ENCODE assay signal across 12 cellular contexts in genomic region chr10:6567203-6567703, GRCh38. TPM values are rescaled to one million over a fixed set of nuclear protein-coding genes. Genes with fewer than 3 reads are reported as not detected.
"Had no signal": no experiment of that assay in that cellular context is flagged by ENCODE, and none has a peak within 500 bp of the region (broad histone marks: within the 10 kb centered on the region; RNA-seq: fewer than 3 reads in every experiment).

No MANE protein-coding gene starts in this region.

- H3K27me3 Mint-ChIP-seq: activated naive CD8-positive, alpha-beta T cell treated with anti-CD3 and anti-CD28 coated beads, Interleukin-2, amount 10 ng/mL, durations not matched to agents 7 days and 5 days had no signal

- H3K27ac Mint-ChIP-seq: activated naive CD8-positive, alpha-beta T cell treated with anti-CD3 and anti-CD28 coated beads, Interleukin-2, amount 10 ng/mL, durations not matched to agents 7 days and 5 days; neural progenitor cell had no signal

- H3K4me3 ChIP-seq: ascending aorta, neural progenitor cell, pancreas, skin epidermis, transverse colon had no signal

- H3K9me3 ChIP-seq: ascending aorta, pancreas, transverse colon had no signal

- H3K36me3 ChIP-seq: ascending aorta, neural progenitor cell, pancreas, transverse colon had no signal

- DNase-seq: activated naive CD8-positive, alpha-beta T cell treated with anti-CD3 and anti-CD28 coated beads, Interleukin-2, amount 10 ng/mL, durations not matched to agents 7 days and 5 days; activated T-cell treated with anti-CD3 and anti-CD28 coated beads, Interleukin-2, amount 50 U/mL, for 4 hours; left ventricle myocardium superior; mesendoderm; pancreas; SIG-M5; T1000; transverse colon had no signal

- H3K27ac ChIP-seq: ascending aorta, neural progenitor cell, pancreas, skin epidermis, transverse colon, VCaP had no signal

- H3K4me1 ChIP-seq: ascending aorta, pancreas, transverse colon had no signal

- ATAC-seq: activated T-cell treated with anti-CD3 and anti-CD28 coated beads, Interleukin-2, amount 50 U/mL, for 4 hours; left ventricle myocardium superior; pancreas had no signal

- H3K9me3 Mint-ChIP-seq: activated naive CD8-positive, alpha-beta T cell treated with anti-CD3 and anti-CD28 coated beads, Interleukin-2, amount 10 ng/mL, durations not matched to agents 7 days and 5 days; activated T-cell treated with anti-CD3 and anti-CD28 coated beads, Interleukin-2, amount 50 U/mL, for 4 hours; neural progenitor cell had no signal

- H3K4me3 Mint-ChIP-seq: activated naive CD8-positive, alpha-beta T cell treated with anti-CD3 and anti-CD28 coated beads, Interleukin-2, amount 10 ng/mL, durations not matched to agents 7 days and 5 days; activated T-cell treated with anti-CD3 and anti-CD28 coated beads, Interleukin-2, amount 50 U/mL, for 4 hours; neural progenitor cell had no signal

- H3K36me3 Mint-ChIP-seq: neural progenitor cell had no signal

- H3K27me3 ChIP-seq: ascending aorta, neural progenitor cell, pancreas, transverse colon had no signal

RNA-seq across cellular contexts. Expression of gene PRKCQ, which starts 12.8 kb away (rescaled TPM):
- total RNA-seq: ascending aorta had no signal
